In the genomic region with DNA sequence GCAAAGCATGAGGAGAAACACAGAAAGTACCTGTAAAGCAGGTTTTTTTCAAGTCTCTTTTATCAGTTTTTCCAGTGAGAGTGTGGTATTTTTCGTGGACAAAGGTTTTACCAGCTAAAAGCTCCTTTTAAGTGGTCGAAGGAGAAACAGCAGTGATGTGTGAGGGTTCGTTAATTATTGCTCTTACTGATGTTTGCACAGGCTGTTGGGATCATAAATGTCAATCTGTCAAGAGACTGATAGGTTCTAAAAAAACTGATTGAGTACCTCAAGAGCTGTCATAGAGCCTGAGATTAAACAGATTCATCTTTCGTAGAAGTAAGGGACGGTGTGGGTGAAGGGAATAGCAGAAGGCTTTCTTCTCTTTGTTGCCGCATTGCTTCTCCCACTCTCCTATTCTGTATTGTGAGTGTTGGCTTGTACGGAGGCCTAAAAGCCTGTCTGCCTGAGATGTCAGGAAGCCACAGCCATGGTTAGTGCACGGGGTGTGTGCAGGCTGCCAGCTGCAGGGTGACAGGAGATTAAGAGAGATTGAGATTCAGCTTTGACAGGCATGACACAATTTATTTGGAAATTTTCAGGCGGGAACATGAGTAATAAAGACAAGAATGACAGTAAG, we compare ENCODE assay signal across 10 cellular contexts.
DNase-seq lines count a peak whose midpoint lies in the region; ATAC-seq and TF ChIP-seq lines count a peak whose summit lies in the region.
"Had no signal": no experiment of that assay in that cellular context is flagged by ENCODE, and none has a peak within 500 bp of the region (broad histone marks: within the 10 kb centered on the region; RNA-seq: fewer than 3 reads in every experiment).

No MANE protein-coding gene starts in this region.

- no peaks in the 10 kb centered on the region for H3K36me3 ChIP-seq in Caco-2 (ENCODE audit: control insufficient read depth, insufficient read depth, low read length)
- H3K36me3 ChIP-seq in SJCRH30 = no peaks in the 10 kb centered on the region; the same call in 1 of the 2 replicates

- H3K27me3 Mint-ChIP-seq in Caco-2 (ENCODE audit: insufficient read depth, unreplicated experiment) = no peaks in the 10 kb centered on the region
- no peaks in the 10 kb centered on the region for H3K27me3 Mint-ChIP-seq in activated CD4-positive, alpha-beta memory T cell treated with anti-CD3 and anti-CD28 coated beads for 36 hours

- peak overlapping the region; percentile 25 for H3K4me3 Mint-ChIP-seq in Caco-2 (ENCODE audit: unreplicated experiment)
- H3K4me3 Mint-ChIP-seq in activated CD4-positive, alpha-beta memory T cell treated with anti-CD3 and anti-CD28 coated beads for 36 hours = no peak overlapping the region

- H3K4me1 ChIP-seq in Caco-2 = peaks cover 29% of the 10 kb centered on the region
- no peaks in the 10 kb centered on the region for H3K4me1 ChIP-seq in SJCRH30

- no peak overlapping the region for H3K4me3 ChIP-seq in Caco-2 (ENCODE audit: low read depth, low read length)
- no peak overlapping the region for H3K4me3 ChIP-seq in SJCRH30
- H3K4me3 ChIP-seq: lung had no signal

- DNase-seq in Caco-2 (peak; percentile 48 to 66), NCI-H1105 (lab: John Stamatoyannopoulos, UW) (peak; percentile 84), SJCRH30 (peak; percentile 5 to 17), left kidney (ENCODE audit: low read depth, low spot score) (peak; percentile 27), GF-D8 (lab: John Stamatoyannopoulos, UW) (no peak)
- no peak for DNase-seq in activated CD4-positive, alpha-beta memory T cell treated with anti-CD3 and anti-CD28 coated beads for 36 hours
- DNase-seq: activated CD8-positive, alpha-beta memory T cell treated with anti-CD3 and anti-CD28 coated beads for 24 hours had no signal

- TF ChIP-seq CTCF in Caco-2 (IDR thresholded peaks at IDR 0.05; ENCODE audit: insufficient read depth in 1 of 2, low read depth in 1 of 2, low read length in 1 of 2, severe bottlenecking in 1 of 2, unreplicated experiment in 1 of 2) = no peak

- intact Hi-C loops in Caco-2 (cut with micrococcal nuclease; ENCODE audit: unreplicated experiment) = loop anchor here (10.0 kb wide), 1 partner anchor 76 kb away; no protein-coding TSS in a partner anchor
- intact Hi-C loops in activated CD4-positive, alpha-beta memory T cell treated with anti-CD3 and anti-CD28 coated beads for 36 hours (cut with micrococcal nuclease) = no loop called here

- CTCF ChIA-PET in Caco-2 (lab: Charles Lee) = interaction anchor here (1.2 kb wide), 1 partner anchor 319 kb away, joined by 5 read pairs; no protein-coding TSS in a partner anchor
- CTCF ChIA-PET in activated CD4-positive, alpha-beta memory T cell treated with anti-CD3 and anti-CD28 coated beads for 36 hours (lab: Charles Lee) = no interaction called here

- peaks cover 13% of the 10 kb centered on the region for H3K36me3 Mint-ChIP-seq in Caco-2 (ENCODE audit: insufficient read depth, unreplicated experiment)
- H3K36me3 Mint-ChIP-seq in activated CD4-positive, alpha-beta memory T cell treated with anti-CD3 and anti-CD28 coated beads for 36 hours = peaks cover 9% of the 10 kb centered on the region

- no peaks in the 10 kb centered on the region for H3K9me3 ChIP-seq in Caco-2
- H3K9me3 ChIP-seq in SJCRH30 (replicated peaks) = no peaks in the 10 kb centered on the region

- ATAC-seq in HG02970 (IDR thresholded peaks at IDR 0.05; ENCODE audit: low FRiP score, unreplicated experiment) = no peak
- ATAC-seq in GM18858 (IDR thresholded peaks at IDR 0.05; ENCODE audit: unreplicated experiment) = no peak

- POLR2A ChIA-PET in Caco-2 (lab: Charles Lee) = interaction anchor here (0.5 kb wide), 1 partner anchor 292 kb away, joined by 4 read pairs; no protein-coding TSS in a partner anchor
- POLR2A ChIA-PET in activated CD4-positive, alpha-beta memory T cell treated with anti-CD3 and anti-CD28 coated beads for 36 hours (lab: Charles Lee) = no interaction called here

- no peak overlapping the region for H3K27ac ChIP-seq in SJCRH30

- H3K9me3 Mint-ChIP-seq in Caco-2 (ENCODE audit: unreplicated experiment) = no peaks in the 10 kb centered on the region
- H3K9me3 Mint-ChIP-seq in activated CD4-positive, alpha-beta memory T cell treated with anti-CD3 and anti-CD28 coated beads for 36 hours = no peaks in the 10 kb centered on the region

- H3K4me1 Mint-ChIP-seq in Caco-2 (ENCODE audit: low read depth, unreplicated experiment) = peaks cover 32% of the 10 kb centered on the region
- peaks cover 9% of the 10 kb centered on the region for H3K4me1 Mint-ChIP-seq in activated CD4-positive, alpha-beta memory T cell treated with anti-CD3 and anti-CD28 coated beads for 36 hours (ENCODE audit: low read depth)

- BruUV-seq in Caco-2 (replicated peaks; lab: Mats Ljungman, UMichigan) = no TSS peak

- H3K27me3 ChIP-seq in Caco-2 (replicated peaks; ENCODE audit: control insufficient read depth, insufficient read depth, low read length) (no peaks in the 10 kb centered on the region), SJCRH30 (no peaks in the 10 kb centered on the region)

- peak overlapping the region; percentile 11 for H3K27ac Mint-ChIP-seq in Caco-2 (ENCODE audit: unreplicated experiment)
- no peak overlapping the region for H3K27ac Mint-ChIP-seq in activated CD4-positive, alpha-beta memory T cell treated with anti-CD3 and anti-CD28 coated beads for 36 hours

Comparison
In these comparisons a context has a peak if more than half of its experiments do, and no peak if none do; other contexts are left out.
1. DNase-seq: peak in Caco-2 (2 of 2), NCI-H1105 (single experiment), SJCRH30 (2 of 2) and left kidney (single experiment); none in GF-D8 (single experiment) and activated CD4-positive, alpha-beta memory T cell treated with anti-CD3 and anti-CD28 coated beads for 36 hours (single experiment).